In the genomic region with DNA sequence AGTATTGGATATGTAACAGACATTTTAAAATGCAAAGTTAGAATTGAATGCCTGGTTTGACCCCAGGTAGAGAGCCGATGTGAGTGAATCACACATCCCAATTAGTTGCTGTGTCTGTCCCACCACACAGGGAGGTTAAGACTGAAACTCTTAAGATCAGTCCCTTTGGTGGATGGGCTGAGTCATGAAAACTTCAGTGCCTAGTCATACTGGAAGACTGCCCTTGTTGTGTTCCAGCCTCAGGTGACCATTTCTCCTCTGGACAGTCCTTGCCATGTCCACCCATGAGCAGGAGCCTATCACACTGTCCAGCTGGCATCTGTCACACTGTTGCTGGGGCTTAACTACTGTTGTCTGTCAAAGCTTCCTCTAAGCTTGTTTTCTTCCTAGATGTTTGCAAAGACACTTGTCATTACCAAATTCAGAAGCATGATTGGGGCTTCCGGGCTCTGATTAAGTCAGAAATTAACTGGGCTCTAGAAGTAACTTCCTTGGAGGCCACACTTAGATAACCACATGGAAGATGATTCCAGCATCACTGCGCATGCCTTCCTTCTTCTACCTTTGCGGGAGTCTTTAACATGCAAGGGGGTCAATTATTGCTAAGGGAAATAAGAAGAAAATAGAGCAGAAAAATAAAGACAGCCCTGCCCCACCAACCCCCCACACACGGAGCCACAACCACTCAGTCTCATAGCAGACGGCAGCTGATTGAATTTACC, we compare ENCODE assay signal across 20 cellular contexts. TPM values are rescaled to one million over a fixed set of nuclear protein-coding genes. Genes with fewer than 3 reads are reported as not detected.
DNase-seq lines count a peak whose midpoint lies in the region; ATAC-seq, FAIRE-seq and TF ChIP-seq lines count a peak whose summit lies in the region.
"Had no signal": no experiment of that assay in that cellular context is flagged by ENCODE, and none has a peak within 500 bp of the region (broad histone marks: within the 10 kb centered on the region; RNA-seq: fewer than 3 reads in every experiment).

No MANE protein-coding gene starts in this region.

- no TSS peak for BruUV-seq in IMR-90 (replicated peaks; lab: Mats Ljungman, UMichigan)
- no TSS peak for BruUV-seq in K562 (replicated peaks; lab: Mats Ljungman, UMichigan)

- no peak overlapping the region for H3K23ac ChIP-seq in IMR-90 (ENCODE audit: low read depth, low read length)

- ATAC-seq in GM18868 (IDR thresholded peaks at IDR 0.05; ENCODE audit: unreplicated experiment) (peak; percentile 57), IMR-90 (ENCODE audit: low read depth) (no peak; the same call in 1 of the 2 replicates), K562 (peak; percentile 42), HG02973 (IDR thresholded peaks at IDR 0.05; ENCODE audit: unreplicated experiment) (no peak), HG03571 (IDR thresholded peaks at IDR 0.05; ENCODE audit: unreplicated experiment) (no peak)

- H2BK15ac ChIP-seq in IMR-90 (ENCODE audit: low read depth, low read length) = no peak overlapping the region

- DNase-seq in IMR-90 = peak; percentile 33
- peak in 1 of 4 experiments; percentile 33 for DNase-seq in K562 (ENCODE audit: extremely low read depth in 1 of 4, low spot score in 3 of 4)
- no peak for DNase-seq in SW480 (ENCODE audit: low spot score)
- no peak for DNase-seq in SW 1271 (lab: John Stamatoyannopoulos, UW)
- DNase-seq: activated CD4-positive, alpha-beta T cell treated with anti-CD3 and anti-CD28 coated beads, Interleukin-2, amount 10 ng/mL, durations not matched to agents 24 days and 14 days; activated CD8-positive, alpha-beta memory T cell treated with anti-CD3 and anti-CD28 coated beads, Interleukin-2, amount 50 U/mL, for 48 hours; AML-193; GF-D8; glutamatergic neuron; NCI-H526 treated with DMSO at 0.1 percent for 48 hours; T-helper 9 cell; testis had no signal

- H3K4ac ChIP-seq in IMR-90 (ENCODE audit: low read depth, low read length) = no peak overlapping the region

- H3K14ac ChIP-seq in IMR-90 (replicated peaks; ENCODE audit: low read depth, low read length) = no peak overlapping the region

- H3K9ac ChIP-seq in IMR-90 (ENCODE audit: low read depth, low read length) = no peak overlapping the region
- H3K9ac ChIP-seq in K562 (ENCODE audit: insufficient read depth in 1 of 2, low read depth in 2 of 2, low read length in 2 of 2) = no peak overlapping the region

- no peak overlapping the region for H4K5ac ChIP-seq in IMR-90 (ENCODE audit: low read depth, low read length)

- 0 out of 4 replicates have a peak, but pooled peaks cover 0 to 2% of the 10 kb centered on the region in 2 experiments for H3K79me1 ChIP-seq in IMR-90 (ENCODE audit: low read depth in 1 of 2, low read length in 2 of 2)

- H3K4me3 ChIP-seq in IMR-90 (ENCODE audit: insufficient read depth, low read depth, low read length) = no peak overlapping the region
- H3K4me3 ChIP-seq in K562 = no peak overlapping the region
- H3K4me3 ChIP-seq in neutrophil (ENCODE audit: low read depth in 1 of 2, low read length in 1 of 2) = no peak overlapping the region
- H3K4me3 ChIP-seq: smooth muscle cell, testis had no signal

- no peak overlapping the region for H2BK5ac ChIP-seq in IMR-90 (ENCODE audit: low read depth, low read length, poor library complexity, severe bottlenecking)

- dilution Hi-C loops in IMR-90 (cut with HindIII; ENCODE audit: low sequenced_read_pairs, unreplicated experiment) = no loop called here

- H2BK120ac ChIP-seq in IMR-90 (ENCODE audit: low read depth, low read length) = no peak overlapping the region

- in situ Hi-C loops in IMR-90 (cut with MboI; ENCODE audit: low sequenced_read_pairs) = no loop called here
- in situ Hi-C loops in K562 (cut with MboI) = no loop called here

- WGBS in IMR-90 (ENCODE audit: extremely low coverage in 2 of 2, insufficient read length in 1 of 2), 2 experiments = no CpG with 5 or more reads among the region's 6 CpGs
- WGBS in K562 (ENCODE audit: insufficient coverage, low coverage, missing lambda C conversion rate) = 56% methylated on average over 6 of the region's 6 CpGs

- H3K9me3 ChIP-seq in IMR-90 (ENCODE audit: control insufficient read depth, insufficient read depth, low read length) = no peaks in the 10 kb centered on the region
- H3K9me3 ChIP-seq in K562 (replicated peaks; ENCODE audit: control insufficient read depth, insufficient read depth, low read depth, low read length) = no peaks in the 10 kb centered on the region
- no peaks in the 10 kb centered on the region for H3K9me3 ChIP-seq in neutrophil
- H3K9me3 ChIP-seq: testis had no signal

- no peak for TF ChIP-seq POLR2A in IMR-90 (IDR thresholded peaks at IDR 0.05; ENCODE audit: low read depth, low read length)
- TF ChIP-seq POLR2A in K562 (conservative IDR thresholded peaks at IDR 0.05) = no peak

- POLR2A ChIA-PET in IMR-90 (lab: Charles Lee; ENCODE audit: unreplicated experiment) = no interaction called here
- POLR2A ChIA-PET in K562 (lab: Yijun Ruan, JAX) = interaction anchor here (0.7 to 4.1 kb wide), 3 partner anchors 8 to 12 kb away, joined by 3 to 15 read pairs (median 3); no protein-coding TSS in a partner anchor

- no peak for TF ChIP-seq RAD21 in IMR-90 (IDR thresholded peaks at IDR 0.05; ENCODE audit: low read length)
- no peak for TF ChIP-seq RAD21 in K562 (CRISPR knock-in tag; conservative IDR thresholded peaks at IDR 0.05 in 1 of 2, IDR thresholded peaks at IDR 0.05 in 1 of 2)

- H3K27ac ChIP-seq in IMR-90 (ENCODE audit: insufficient read depth, low read length) = no peak overlapping the region
- H3K27ac ChIP-seq in K562 (ENCODE audit: extremely low read depth, low read depth, low read length) = 0 out of 3 replicates have a peak overlapping the region, but pooled peaks have one; percentile 18
- peak overlapping the region; percentile 15 for H3K27ac ChIP-seq in neutrophil
- H3K27ac ChIP-seq: epithelial cell of prostate, testis had no signal

- H2AFZ ChIP-seq in IMR-90 (replicated peaks; ENCODE audit: low read length, poor library complexity) = no peak overlapping the region
- H2AFZ ChIP-seq in K562 (ENCODE audit: low read depth, low read length) = peak overlapping the region; percentile 63

- no peak overlapping the region for H3K4me2 ChIP-seq in IMR-90 (ENCODE audit: low read depth, low read length)
- no peak overlapping the region for H3K4me2 ChIP-seq in K562 (ENCODE audit: insufficient read depth, low read length)
- H3K4me2 ChIP-seq: smooth muscle cell had no signal

- TF ChIP-seq CTCF in IMR-90 (conservative IDR thresholded peaks at IDR 0.05; ENCODE audit: low read depth, low read length) (no peak), K562 (IDR thresholded peaks at IDR 0.05 in 2 of 3, conservative IDR thresholded peaks at IDR 0.05 in 1 of 3; ENCODE audit: insufficient read depth in 2 of 3, low read depth in 1 of 3, low read length in 3 of 3) (no peak), neutrophil (IDR thresholded peaks at IDR 0.05) (no peak)

- H3K4me1 ChIP-seq in IMR-90 (ENCODE audit: control insufficient read depth, insufficient read depth, low read length) (peaks cover 5% of the 10 kb centered on the region; the same call in 1 of the 2 replicates), K562 (replicated peaks in 1 of 2; ENCODE audit: control insufficient read depth in 2 of 2, insufficient read depth in 2 of 2, low read length in 2 of 2) (peaks cover 13 to 64% of the 10 kb centered on the region in 2 experiments; a peak in 4 of 5 replicates), neutrophil (ENCODE audit: control insufficient read depth in 1 of 2, insufficient read depth in 1 of 2, low read depth in 1 of 2, low read length in 1 of 2) (no peaks in the 10 kb centered on the region)

- CTCF ChIA-PET in IMR-90 (lab: Yijun Ruan, JAX) (no interaction called here), K562 (lab: Yijun Ruan, JAX; ENCODE audit: low intra/inter-chr PET ratio) (no interaction called here)

- FAIRE-seq in K562 (lab: Jason Lieb, UNC) = peak; percentile 37
- FAIRE-seq: D721Med, GM12892 had no signal

- H2AK9ac ChIP-seq in IMR-90 (replicated peaks; ENCODE audit: low read depth, low read length, poor library complexity) = no peak overlapping the region

- no peak for TF ChIP-seq EP300 in K562 (IDR thresholded peaks at IDR 0.05; ENCODE audit: low read length)

- H3K27me3 ChIP-seq in IMR-90 (ENCODE audit: control insufficient read depth, insufficient read depth, low read length) (no peaks in the 10 kb centered on the region), K562 (ENCODE audit: control insufficient read depth in 2 of 2, insufficient read depth in 2 of 2, low read length in 2 of 2) (no peaks in the 10 kb centered on the region), neutrophil (no peaks in the 10 kb centered on the region)
- H3K27me3 ChIP-seq: testis had no signal

- intact Hi-C loops in IMR-90 (cut with micrococcal nuclease) (no loop called here), K562 (cut with micrococcal nuclease) (no loop called here)

- H3K36me3 ChIP-seq in IMR-90 (ENCODE audit: control insufficient read depth, insufficient read depth, low read length) = 0 out of 2 replicates have a peak, but pooled peaks cover 1% of the 10 kb centered on the region
- no peaks in the 10 kb centered on the region for H3K36me3 ChIP-seq in K562 (ENCODE audit: control insufficient read depth, insufficient read depth, low read length)
- H3K36me3 ChIP-seq in neutrophil = peaks cover 35% of the 10 kb centered on the region

- no peak overlapping the region for H4K91ac ChIP-seq in IMR-90 (ENCODE audit: insufficient read depth, low read depth, low read length)

- no peak overlapping the region for H2BK20ac ChIP-seq in IMR-90 (ENCODE audit: low read depth, low read length)

- no peak overlapping the region for H2AK5ac ChIP-seq in IMR-90 (ENCODE audit: low read depth, low read length)

- H3K79me2 ChIP-seq in K562 (ENCODE audit: control insufficient read depth, insufficient read depth, low read length) = no peaks in the 10 kb centered on the region

- peaks cover 4% of the 10 kb centered on the region; the same call in 1 of the 2 replicates for H3K9me1 ChIP-seq in IMR-90 (ENCODE audit: insufficient read depth, low read length)
- no peaks in the 10 kb centered on the region for H3K9me1 ChIP-seq in K562 (ENCODE audit: control insufficient read depth, insufficient read depth, low read length)

- H3K18ac ChIP-seq in IMR-90 (ENCODE audit: low read depth, low read length) = no peak overlapping the region

- no peak overlapping the region for H3K56ac ChIP-seq in IMR-90 (ENCODE audit: extremely low read depth, insufficient read depth, low read length)

- H4K20me1 ChIP-seq in IMR-90 (ENCODE audit: insufficient read depth, low read length) (no peaks in the 10 kb centered on the region), K562 (replicated peaks; ENCODE audit: control insufficient read depth, insufficient read depth, low read length) (no peaks in the 10 kb centered on the region)

- H4K8ac ChIP-seq in IMR-90 (ENCODE audit: low read depth in 2 of 2, low read length in 2 of 2) = no peak overlapping the region

RNA-seq across cellular contexts. Expression of gene CYRIA, which starts 21.3 kb away (rescaled TPM):
- total RNA-seq in IMR-90 (2012; rRNA removed) (1.7 and 3.8 TPM in 2 replicates), K562 (2014; rRNA removed) (0.98 and 1.1 TPM in 2 replicates), K562 (2014; rRNA removed; fragmentation: Illumina TruSeq; extraction: Trizol) (2.6 and 2.7 TPM in 2 replicates), K562 (2015; rRNA removed; fragmentation: Illumina TruSeq; extraction: Trizol) (4.9 and 5.6 TPM in 2 replicates), K562 (2021) (2.8 and 4.9 TPM in 2 replicates)
- polyA plus RNA-seq in IMR-90 (2012; rRNA removed) (1.1 and 1.7 TPM in 2 replicates), K562 (2011; rRNA removed) (0.84 and 1.1 TPM in 2 replicates), K562 (2014; fragmentation: Illumina TruSeq; extraction: Trizol) (2.4 and 4.0 TPM in 2 replicates), K562 (2014; fragmentation: Nextera tagmentation; extraction: Ambion mirVana) (1 to 10 TPM; 2.8 to 3.3 TPM), K562 (2014; rRNA removed) (1.3 and 3.0 TPM in 2 replicates)
- 0.36 and 0.37 TPM in 2 replicates for polyA plus RNA-seq in IMR-90 (2012; cell fraction: cytosol; rRNA removed)
- 0.30 and 3.4 TPM in 2 replicates for polyA plus RNA-seq in IMR-90 (2012; cell fraction: nucleus; rRNA removed; ENCODE audit: low replicate concordance)
- total RNA-seq in K562 (2011; cell fraction: chromatin; rRNA removed; ENCODE audit: low replicate concordance) = 0.11 and 0.46 TPM in 2 replicates
- total RNA-seq in K562 (2011; cell fraction: nucleolus; rRNA removed) = under 0.01 TPM in 1 of 2 replicates, not detected in the other
- total RNA-seq in K562 (2011; cell fraction: nucleoplasm; rRNA removed) = 0.15 TPM in 1 of 2 replicates, not detected in the other
- polyA plus RNA-seq in K562 (2011; cell fraction: cytosol; rRNA removed) = 0.21 and 0.47 TPM in 2 replicates
- polyA plus RNA-seq in K562 (2011; cell fraction: nucleus; rRNA removed) = 0.65 and 1.3 TPM in 2 replicates
- polyA plus RNA-seq in K562 (2012) = 3.7 and 12.1 TPM in 2 replicates
- 1.2 TPM in 2 replicates for polyA minus RNA-seq in K562 (2011; rRNA and poly(A)+ RNA removed)
- polyA minus RNA-seq in K562 (2011; cell fraction: cytosol; rRNA and poly(A)+ RNA removed) = 0.36 TPM in 1 of 2 replicates, not detected in the other
- polyA minus RNA-seq in K562 (2011; cell fraction: nucleus; rRNA and poly(A)+ RNA removed) = 0.78 and 0.81 TPM in 2 replicates

Comparison
In these comparisons a context has a peak if more than half of its experiments do, and no peak if none do; other contexts are left out.
1. ATAC-seq: peak in GM18868 (single experiment) and K562 (single experiment); none in IMR-90 (single experiment), HG02973 (single experiment) and HG03571 (single experiment).